ENCODE assay signal across 23 cellular contexts in the genomic region with DNA sequence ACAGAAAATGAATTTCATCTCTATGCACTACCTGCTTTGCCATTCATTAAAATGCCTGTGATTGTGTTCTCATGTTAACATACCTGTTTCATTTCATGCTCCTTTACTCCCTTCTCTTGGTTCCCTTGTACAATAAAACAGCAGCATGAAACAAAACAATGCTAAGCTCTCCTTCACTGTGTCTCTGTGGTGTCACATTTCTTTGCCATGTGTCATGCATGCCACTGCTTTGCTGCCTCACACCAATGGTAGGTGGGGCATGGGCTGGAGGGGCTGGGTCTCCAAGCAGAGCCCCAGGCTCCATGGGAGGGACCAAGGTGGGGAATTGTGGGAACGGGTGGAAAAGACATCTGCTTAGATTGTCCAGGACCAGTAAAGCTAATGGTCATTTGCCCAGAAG.
A peak's percentile ranks its signal among the peaks of the same experiment; 100 is the strongest.
DNase-seq lines count a peak whose midpoint lies in the region; ATAC-seq, FAIRE-seq and TF ChIP-seq lines count a peak whose summit lies in the region.
"Had no signal": no experiment of that assay in that cellular context is flagged by ENCODE, and none has a peak within 500 bp of the region (broad histone marks: within the 10 kb centered on the region; RNA-seq: fewer than 3 reads in every experiment).

No MANE protein-coding gene starts in this region.

- no peaks in the 10 kb centered on the region for H3K79me2 ChIP-seq in GM23248 (ENCODE audit: insufficient read depth)

- WGBS in GM23248 (ENCODE audit: low coverage in 1 of 2, low lambda C conversion rate in 2 of 2, missing lambda C conversion rate in 2 of 2), 2 experiments = 58 to 67% methylated on average over 1 of the region's 1 CpG

- H3K27ac Mint-ChIP-seq in activated T-cell treated with anti-CD3 and anti-CD28 coated beads, Interleukin-2, amount 50 U/mL, for 24 hours = no peak overlapping the region
- H3K27ac Mint-ChIP-seq: activated CD4-positive, alpha-beta memory T cell treated with anti-CD3 and anti-CD28 coated beads for 36 hours; activated naive CD4-positive, alpha-beta T cell treated with anti-CD3 and anti-CD28 coated beads, Interleukin-2, amount 50 U/mL, for 24 hours; CD4-positive, alpha-beta T cell; mesothelial cell of epicardium; stimulated activated naive CD8-positive, alpha-beta T cell treated with anti-CD3 and anti-CD28 coated beads, Interleukin-15, Interleukin-2, amounts not matched to agents 100 ng/mL and 50 ng/mL, for 24 hours had no signal

- no peaks in the 10 kb centered on the region for H3K36me3 ChIP-seq in GM23248 (ENCODE audit: low read depth)
- H3K36me3 ChIP-seq: upper lobe of right lung had no signal

- H3K9me3 ChIP-seq in GM23248 (ENCODE audit: low read depth) = no peaks in the 10 kb centered on the region
- H3K9me3 ChIP-seq: body of pancreas, upper lobe of right lung had no signal

- no peak for FAIRE-seq in RCC 7860 (lab: Jason Lieb, UNC)
- FAIRE-seq: keratinocyte had no signal

- H3K4me1 Mint-ChIP-seq in activated T-cell treated with anti-CD3 and anti-CD28 coated beads, Interleukin-2, amount 50 U/mL, for 24 hours (ENCODE audit: low read depth) = no peaks in the 10 kb centered on the region
- H3K4me1 Mint-ChIP-seq: activated naive CD4-positive, alpha-beta T cell treated with anti-CD3 and anti-CD28 coated beads, Interleukin-2, amount 50 U/mL, for 24 hours had no signal

- no peak for TF ChIP-seq CTCF in omental fat pad (IDR thresholded peaks at IDR 0.05)

- H3K27me3 ChIP-seq in GM23248 (replicated peaks; ENCODE audit: insufficient read depth) = peaks cover 31% of the 10 kb centered on the region
- H3K27me3 ChIP-seq: body of pancreas, upper lobe of right lung had no signal

- H3K36me3 Mint-ChIP-seq in activated T-cell treated with anti-CD3 and anti-CD28 coated beads, Interleukin-2, amount 50 U/mL, for 24 hours (ENCODE audit: low read depth) = no peaks in the 10 kb centered on the region
- H3K36me3 Mint-ChIP-seq: activated CD4-positive, alpha-beta memory T cell treated with anti-CD3 and anti-CD28 coated beads for 36 hours; activated naive CD4-positive, alpha-beta T cell treated with anti-CD3 and anti-CD28 coated beads, Interleukin-2, amount 50 U/mL, for 24 hours; mesothelial cell of epicardium had no signal

- no peak overlapping the region for H3K27ac ChIP-seq in GM23248
- H3K27ac ChIP-seq: body of pancreas, upper lobe of right lung, VCaP had no signal

- in situ Hi-C loops in GM23248 (cut with MboI) = no loop called here

- no peak overlapping the region for H3K9ac ChIP-seq in GM23248

- no peak overlapping the region for H3K4me2 ChIP-seq in GM23248 (ENCODE audit: unreplicated experiment)

- no peaks in the 10 kb centered on the region for H3K9me3 Mint-ChIP-seq in activated T-cell treated with anti-CD3 and anti-CD28 coated beads, Interleukin-2, amount 50 U/mL, for 24 hours
- H3K9me3 Mint-ChIP-seq: activated CD4-positive, alpha-beta memory T cell treated with anti-CD3 and anti-CD28 coated beads for 36 hours; activated naive CD4-positive, alpha-beta T cell treated with anti-CD3 and anti-CD28 coated beads, Interleukin-2, amount 50 U/mL, for 24 hours; CD4-positive, alpha-beta T cell; mesothelial cell of epicardium; stimulated activated naive CD8-positive, alpha-beta T cell treated with anti-CD3 and anti-CD28 coated beads, Interleukin-15, Interleukin-2, amounts not matched to agents 100 ng/mL and 50 ng/mL, for 24 hours had no signal

- no peak overlapping the region for H3K4me3 ChIP-seq in GM23248
- H3K4me3 ChIP-seq: body of pancreas, upper lobe of right lung had no signal

- H3F3A ChIP-seq in GM23248 (ENCODE audit: insufficient read depth) = no peaks in the 10 kb centered on the region

- no peaks in the 10 kb centered on the region for H4K20me1 ChIP-seq in GM23248 (ENCODE audit: insufficient read depth)

- no peak overlapping the region for H2AFZ ChIP-seq in GM23248

- H3K4me3 Mint-ChIP-seq in activated T-cell treated with anti-CD3 and anti-CD28 coated beads, Interleukin-2, amount 50 U/mL, for 24 hours = no peak overlapping the region
- H3K4me3 Mint-ChIP-seq: activated CD4-positive, alpha-beta memory T cell treated with anti-CD3 and anti-CD28 coated beads for 36 hours; activated naive CD4-positive, alpha-beta T cell treated with anti-CD3 and anti-CD28 coated beads, Interleukin-2, amount 50 U/mL, for 24 hours; CD4-positive, alpha-beta T cell; mesothelial cell of epicardium; stimulated activated naive CD8-positive, alpha-beta T cell treated with anti-CD3 and anti-CD28 coated beads, Interleukin-15, Interleukin-2, amounts not matched to agents 100 ng/mL and 50 ng/mL, for 24 hours had no signal

- 0 out of 2 replicates have a peak, but pooled peaks cover 4% of the 10 kb centered on the region for H3K4me1 ChIP-seq in GM23248 (ENCODE audit: insufficient read depth)
- H3K4me1 ChIP-seq: body of pancreas, upper lobe of right lung had no signal

- peak; percentile 48 for DNase-seq in A172 (ENCODE audit: low spot score)
- DNase-seq in GM23248 = peak; percentile 39
- peak; percentile 12 for DNase-seq in RCC 7860 (ENCODE audit: low spot score)
- peak; percentile 41 for DNase-seq in iPS-NIHi11 (ENCODE audit: low spot score)
- DNase-seq in activated T-cell treated with anti-CD3 and anti-CD28 coated beads, Interleukin-2, amount 50 U/mL, for 24 hours = no peak
- DNase-seq in omental fat pad (ENCODE audit: low spot score) = no peak
- DNase-seq: ACHN; activated CD4-positive, alpha-beta memory T cell treated with anti-CD3 and anti-CD28 coated beads for 36 hours; activated T-cell treated with anti-CD3 and anti-CD28 coated beads, Interleukin-2, amount 50 U/mL, for 1 hour; body of pancreas; CD4-positive, alpha-beta T cell; cortex of kidney; NCI-H2081 treated with DMSO at 0.1 percent for 48 hours; NCI-H82; upper lobe of right lung had no signal

- peaks cover 20% of the 10 kb centered on the region for H3K27me3 Mint-ChIP-seq in activated T-cell treated with anti-CD3 and anti-CD28 coated beads, Interleukin-2, amount 50 U/mL, for 24 hours

- no peaks in the 10 kb centered on the region for H3K9me2 ChIP-seq in GM23248 (ENCODE audit: insufficient read depth)

- ATAC-seq in GM18868 (IDR thresholded peaks at IDR 0.05; ENCODE audit: unreplicated experiment) (no peak), omental fat pad (ENCODE audit: low FRiP score) (no peak), HG02623 (IDR thresholded peaks at IDR 0.05; ENCODE audit: unreplicated experiment) (no peak)
- ATAC-seq: body of pancreas, Panc1, upper lobe of right lung had no signal

Comparison
In these comparisons a context has a peak if more than half of its experiments do, and no peak if none do; other contexts are left out.
1. DNase-seq: peak in A172 (single experiment), GM23248 (single experiment), RCC 7860 (single experiment) and iPS-NIHi11 (single experiment); none in activated T-cell treated with anti-CD3 and anti-CD28 coated beads, Interleukin-2, amount 50 U/mL, for 24 hours (single experiment) and omental fat pad (single experiment).